Comparison of ENCODE assay signal across 3 cellular contexts in genomic region chr22:29374806-29375205, GRCh38. TPM values are rescaled to one million over a fixed set of nuclear protein-coding genes. Genes with fewer than 3 reads are reported as not detected.
"Had no signal": no experiment of that assay in that cellular context is flagged by ENCODE, and none has a peak within 500 bp of the region (broad histone marks: within the 10 kb centered on the region; RNA-seq: fewer than 3 reads in every experiment).

No MANE protein-coding gene starts in this region.

RNA-seq across cellular contexts. Expression of gene RASL10A, which starts 59.3 kb away (rescaled TPM):
- total RNA-seq: fibroblast of lung, osteocyte had no signal
- polyA plus RNA-seq: fibroblast of lung; naive thymus-derived CD4-positive, alpha-beta T cell had no signal
